8 cellular contexts compared by ENCODE assay signal in genomic region chr6:134436281-134436815, GRCh38.
DNase-seq lines count a peak whose midpoint lies in the region; ATAC-seq, FAIRE-seq and TF ChIP-seq lines count a peak whose summit lies in the region.

No MANE protein-coding gene starts in this region.

- H3K9me3 Mint-ChIP-seq in glutamatergic neuron (ENCODE audit: unreplicated experiment): no peaks in the 10 kb centered on the region

- POLR2A ChIA-PET in AG04449 (lab: Yijun Ruan, JAX): interaction anchor here (1.2 kb wide), 1 partner anchor 11 kb away, joined by 4 read pairs; no protein-coding TSS in a partner anchor

- H3K4me1 Mint-ChIP-seq in glutamatergic neuron (ENCODE audit: low read depth, unreplicated experiment): no peaks in the 10 kb centered on the region

- H3K9me3 ChIP-seq in kidney (ENCODE audit: control insufficient read depth in 1 of 2, low read length in 2 of 2): no peaks in the 10 kb centered on the region

- H3K4me3 Mint-ChIP-seq in glutamatergic neuron (ENCODE audit: unreplicated experiment): no peak overlapping the region

- DNase-seq in AG04449 (ENCODE audit: low read depth, low spot score): peak; percentile 88
- peak; percentile 93 to 97 for DNase-seq in SW 1271 (lab: John Stamatoyannopoulos, UW)
- DNase-seq in anterior cingulate cortex (lab: John Stamatoyannopoulos, UW): peak in 42 of 58 donors; percentile 2 to 81 (median 30)
- DNase-seq in kidney: peak; percentile 83
- DNase-seq in stimulated activated CD8-positive, alpha-beta memory T cell treated with anti-CD3 and anti-CD28 coated beads, Interleukin-12 subunit alpha, Interleukin-12 subunit beta, amount 100 ng/mL, for 1 hour (ENCODE audit: low read depth): peak; percentile 27
- no peak for DNase-seq in glutamatergic neuron

- no peak overlapping the region for H3K27ac Mint-ChIP-seq in glutamatergic neuron (ENCODE audit: unreplicated experiment)

- H3K27me3 Mint-ChIP-seq in glutamatergic neuron (ENCODE audit: unreplicated experiment): peaks cover 2% of the 10 kb centered on the region

- no peak overlapping the region; the same call in 1 of the 2 replicates for H3K4me3 ChIP-seq in AG04449 (ENCODE audit: low read depth, low read length)
- peak overlapping the region in 1 of 2 donors; percentile 14 for H3K4me3 ChIP-seq in kidney (ENCODE audit: low read length in 2 of 2)

- H3K36me3 ChIP-seq in kidney (ENCODE audit: control insufficient read depth in 1 of 2, insufficient read depth in 2 of 2, low read length in 2 of 2): no peaks in the 10 kb centered on the region

- no peak for TF ChIP-seq CTCF in AG04449 (IDR thresholded peaks at IDR 0.05; ENCODE audit: insufficient read depth, low read length, missing control alignments)
- TF ChIP-seq CTCF in kidney (IDR thresholded peaks at IDR 0.05; ENCODE audit: borderline replicate concordance, extremely low read depth, insufficient read depth): no peak
- no peak for TF ChIP-seq CTCF in glutamatergic neuron (IDR thresholded peaks at IDR 0.05; ENCODE audit: partially characterized antibody, unreplicated experiment)

- CTCF ChIA-PET in AG04449 (lab: Yijun Ruan, JAX): interaction anchor here (0.7 to 1.9 kb wide), 3 partner anchors 11 to 313 kb away, joined by 3 to 5 read pairs (median 4); no protein-coding TSS in a partner anchor

- peaks cover 0 to 2% of the 10 kb centered on the region in 2 donors for H3K4me1 ChIP-seq in kidney (ENCODE audit: control insufficient read depth in 1 of 2, insufficient read depth in 1 of 2, low read depth in 1 of 2, low read length in 2 of 2)

- no peak overlapping the region for H3K9ac ChIP-seq in kidney (ENCODE audit: low read length in 2 of 2)

- no peak overlapping the region for H3K27ac ChIP-seq in kidney (ENCODE audit: low read depth in 2 of 2, low read length in 2 of 2)

- intact Hi-C loops in kidney (cut with DNase I): no loop called here

- FAIRE-seq in kidney (lab: Jason Lieb, UNC): no peak

- ATAC-seq in GM19043 (IDR thresholded peaks at IDR 0.05; ENCODE audit: low read depth, unreplicated experiment) (peak; percentile 87), HG03175 (IDR thresholded peaks at IDR 0.05; ENCODE audit: unreplicated experiment) (peak; percentile 92)

- H3K36me3 Mint-ChIP-seq in glutamatergic neuron (ENCODE audit: unreplicated experiment): no peaks in the 10 kb centered on the region
